22 cellular contexts compared by ENCODE assay signal in genomic region chr4:112038861-112039260, GRCh38.
DNase-seq lines count a peak whose midpoint lies in the region; ATAC-seq, FAIRE-seq and TF ChIP-seq lines count a peak whose summit lies in the region.
"Had no signal": no experiment of that assay in that cellular context is flagged by ENCODE, and none has a peak within 500 bp of the region (broad histone marks: within the 10 kb centered on the region; RNA-seq: fewer than 3 reads in every experiment).

No MANE protein-coding gene starts in this region.

- H4K20me1 ChIP-seq in PC-3 (ENCODE audit: low read length): no peaks in the 10 kb centered on the region

- no peak for FAIRE-seq in bronchial epithelial cell (lab: Jason Lieb, UNC)

- DNase-seq in ELR (ENCODE audit: low read depth) (peak; percentile 66), PC-3 (peak; percentile 38), bronchial epithelial cell (ENCODE audit: low read depth) (peak; percentile 57), myocyte (ENCODE audit: low read depth) (peak; percentile 90), MV-4-11 (lab: John Stamatoyannopoulos, UW) (no peak), tibial artery (no peak), psoas muscle (no peak)
- DNase-seq: activated CD4-positive, alpha-beta T cell treated with anti-CD3 and anti-CD28 coated beads for 1 hour; CD4-positive, alpha-beta memory T cell; erythroblast; glutamatergic neuron; MG63; NCI-H1694 treated with DMSO at 0.1 percent for 48 hours; T1000 had no signal

- no peaks in the 10 kb centered on the region for H3K9me2 ChIP-seq in PC-3 (replicated peaks; ENCODE audit: low read length)

- ATAC-seq in PC-3: no peak
- no peak for ATAC-seq in GM19395 (IDR thresholded peaks at IDR 0.05; ENCODE audit: unreplicated experiment)
- no peak for ATAC-seq in psoas muscle
- ATAC-seq: activated naive CD4-positive, alpha-beta T cell treated with anti-CD3 and anti-CD28 coated beads, Interleukin-2, amount 50 U/mL, for 72 hours; left lobe of liver; Panc1; stimulated activated memory B cell treated with anti-CD40 and anti-IgM and Interleukin-4, amounts not matched to agents 10 μg/mL and 1 μg/mL and 100 μg/mL, for 72 hours had no signal

- TF ChIP-seq CTCF in PC-3 (conservative IDR thresholded peaks at IDR 0.05; ENCODE audit: low read depth, low read length): no peak
- TF ChIP-seq CTCF in bronchial epithelial cell (IDR thresholded peaks at IDR 0.05; ENCODE audit: insufficient read depth, low read length, severe bottlenecking): no peak
- no peak for TF ChIP-seq CTCF in tibial artery (IDR thresholded peaks at IDR 0.05)
- TF ChIP-seq CTCF in psoas muscle (IDR thresholded peaks at IDR 0.05): no peak

- WGBS in psoas muscle, 3 donors: 59 to 71% (median 66%) methylated on average over 2 of the region's 2 CpGs

- intact Hi-C loops in PC-3 (cut with micrococcal nuclease) (loop anchor here (10.0 kb wide), 2 partner anchors 184 to 1404 kb away; no protein-coding TSS in a partner anchor), tibial artery (cut with DNase I; ENCODE audit: low total_unique reads) (no loop called here), psoas muscle (cut with DNase I) (no loop called here)

- POLR2A ChIA-PET in PC-3 (lab: Charles Lee; ENCODE audit: unreplicated experiment): no interaction called here

- H3K4me2 ChIP-seq in PC-3 (ENCODE audit: low read length): no peak overlapping the region
- H3K4me2 ChIP-seq: neural progenitor cell had no signal

- H3K9me3 ChIP-seq in PC-3 (ENCODE audit: low read length) (no peaks in the 10 kb centered on the region), tibial artery (no peaks in the 10 kb centered on the region), psoas muscle (no peaks in the 10 kb centered on the region)
- H3K9me3 ChIP-seq: MG63, right atrium auricular region had no signal

- H3F3A ChIP-seq in PC-3 (ENCODE audit: low read length, unreplicated experiment): no peaks in the 10 kb centered on the region

- no peaks in the 10 kb centered on the region for H3K79me2 ChIP-seq in PC-3 (ENCODE audit: low read length)

- BruUV-seq in PC-3 (replicated peaks; lab: Mats Ljungman, UMichigan): no TSS peak

- H3K27ac ChIP-seq in PC-3 (ENCODE audit: low read length) (no peak overlapping the region), tibial artery (no peak overlapping the region), psoas muscle (no peak overlapping the region)
- H3K27ac ChIP-seq: neural progenitor cell, right atrium auricular region, SK-N-MC had no signal

- H3K4me3 ChIP-seq in PC-3 (ENCODE audit: low read length) (no peak overlapping the region), bronchial epithelial cell (ENCODE audit: low read depth, low read length) (no peak overlapping the region), tibial artery (no peak overlapping the region), psoas muscle (no peak overlapping the region)
- H3K4me3 ChIP-seq: MG63, neural progenitor cell, right atrium auricular region, SK-N-MC had no signal

- H3K36me3 ChIP-seq in PC-3 (ENCODE audit: low read depth, low read length) (no peaks in the 10 kb centered on the region), bronchial epithelial cell (ENCODE audit: control insufficient read depth, insufficient read depth, low read length) (no peaks in the 10 kb centered on the region), tibial artery (no peaks in the 10 kb centered on the region), psoas muscle (ENCODE audit: insufficient read depth in 1 of 2, low read depth in 1 of 2) (no peaks in the 10 kb centered on the region)
- H3K36me3 ChIP-seq: MG63, neural progenitor cell, right atrium auricular region had no signal

- H3K4me1 ChIP-seq in PC-3 (ENCODE audit: insufficient read depth, low read length): no peaks in the 10 kb centered on the region
- no peaks in the 10 kb centered on the region for H3K4me1 ChIP-seq in tibial artery
- H3K4me1 ChIP-seq in psoas muscle: no peaks in the 10 kb centered on the region
- H3K4me1 ChIP-seq: neural progenitor cell, right atrium auricular region had no signal

- no peak overlapping the region for H3K9ac ChIP-seq in PC-3 (ENCODE audit: low read length)
- H3K9ac ChIP-seq: neural progenitor cell had no signal

- H2AFZ ChIP-seq in PC-3 (ENCODE audit: low read length): no peak overlapping the region
- H2AFZ ChIP-seq: neural progenitor cell had no signal

- H3K27me3 ChIP-seq in PC-3 (ENCODE audit: low read length) (peaks cover 23% of the 10 kb centered on the region), bronchial epithelial cell (ENCODE audit: control insufficient read depth, insufficient read depth, low read length) (no peaks in the 10 kb centered on the region), tibial artery (no peaks in the 10 kb centered on the region), psoas muscle (ENCODE audit: insufficient read depth in 3 of 3, low read length in 2 of 3) (no peaks in the 10 kb centered on the region)
- H3K27me3 ChIP-seq: MG63, neural progenitor cell, right atrium auricular region had no signal

- CTCF ChIA-PET in PC-3 (lab: Charles Lee): no interaction called here

Comparison
In these comparisons a context has a peak if more than half of its experiments do, and no peak if none do; other contexts are left out.
1. DNase-seq: peak in ELR (single experiment), PC-3 (single experiment), bronchial epithelial cell (single experiment) and myocyte (single experiment); none in MV-4-11 (single experiment), tibial artery (0 of 2) and psoas muscle (0 of 2).